ENCODE assay signal across 9 cellular contexts in genomic region chr16:20906225-20906870, GRCh38. TPM values are rescaled to one million over a fixed set of nuclear protein-coding genes. Genes with fewer than 3 reads are reported as not detected.
DNase-seq lines count a peak whose midpoint lies in the region; ATAC-seq and TF ChIP-seq lines count a peak whose summit lies in the region.
"Had no signal": no experiment of that assay in that cellular context is flagged by ENCODE, and none has a peak within 500 bp of the region (broad histone marks: within the 10 kb centered on the region; RNA-seq: fewer than 3 reads in every experiment).

No MANE protein-coding gene starts in this region.

- peaks cover 30% of the 10 kb centered on the region for H3K79me2 ChIP-seq in osteoblast (ENCODE audit: insufficient read depth, low read length)

- H3K4me2 ChIP-seq in osteoblast (ENCODE audit: insufficient read depth, low read length) = peak overlapping the region; percentile 67

- no peak for TF ChIP-seq CTCF in fibroblast of pulmonary artery (IDR thresholded peaks at IDR 0.05; ENCODE audit: low read length, missing control alignments)
- no peak for TF ChIP-seq CTCF in osteoblast (IDR thresholded peaks at IDR 0.05; ENCODE audit: extremely low read depth, low read depth, low read length)

- H3K9me3 Mint-ChIP-seq in activated CD4-positive, alpha-beta memory T cell treated with anti-CD3 and anti-CD28 coated beads for 36 hours = no peaks in the 10 kb centered on the region

- H3K4me1 Mint-ChIP-seq in activated CD4-positive, alpha-beta memory T cell treated with anti-CD3 and anti-CD28 coated beads for 36 hours (ENCODE audit: low read depth) = peaks cover 59% of the 10 kb centered on the region

- no peaks in the 10 kb centered on the region for H4K20me1 ChIP-seq in osteoblast (ENCODE audit: insufficient read depth, low read length)

- POLR2A ChIA-PET in activated CD4-positive, alpha-beta memory T cell treated with anti-CD3 and anti-CD28 coated beads for 36 hours (lab: Charles Lee) = no interaction called here

- H3K27ac Mint-ChIP-seq in activated CD4-positive, alpha-beta memory T cell treated with anti-CD3 and anti-CD28 coated beads for 36 hours = no peak overlapping the region

- H3K4me3 ChIP-seq in SJCRH30 (no peak overlapping the region), fibroblast of pulmonary artery (replicated peaks; ENCODE audit: low read depth, low read length) (no peak overlapping the region), osteoblast (ENCODE audit: insufficient read depth, low read length) (peak overlapping the region; percentile 12)

- no peak overlapping the region for H2AFZ ChIP-seq in osteoblast (ENCODE audit: low read length)

- H3K36me3 Mint-ChIP-seq in activated CD4-positive, alpha-beta memory T cell treated with anti-CD3 and anti-CD28 coated beads for 36 hours = peaks cover 10% of the 10 kb centered on the region

- H3K27me3 ChIP-seq in SJCRH30 (no peaks in the 10 kb centered on the region), osteoblast (ENCODE audit: insufficient read depth, low read length) (no peaks in the 10 kb centered on the region)

- ATAC-seq in HG03280 (IDR thresholded peaks at IDR 0.05; ENCODE audit: unreplicated experiment) (no peak), GM18519 (IDR thresholded peaks at IDR 0.05; ENCODE audit: low FRiP score, unreplicated experiment) (no peak)

- H3K4me1 ChIP-seq in SJCRH30 (peaks cover 14% of the 10 kb centered on the region), osteoblast (ENCODE audit: insufficient read depth, low read length) (peaks cover 70% of the 10 kb centered on the region)

- H3K4me3 Mint-ChIP-seq in activated CD4-positive, alpha-beta memory T cell treated with anti-CD3 and anti-CD28 coated beads for 36 hours = no peak overlapping the region

- intact Hi-C loops in activated CD4-positive, alpha-beta memory T cell treated with anti-CD3 and anti-CD28 coated beads for 36 hours (cut with micrococcal nuclease) = loop anchor here (1.0 to 10.0 kb wide), 3 partner anchors 32 to 398 kb away; partner anchors contain the start of genes ERI2 and REXO5

- CTCF ChIA-PET in activated CD4-positive, alpha-beta memory T cell treated with anti-CD3 and anti-CD28 coated beads for 36 hours (lab: Charles Lee) = no interaction called here

- H3K9me3 ChIP-seq in SJCRH30 (replicated peaks) (no peaks in the 10 kb centered on the region), osteoblast (ENCODE audit: low read depth, low read length) (no peaks in the 10 kb centered on the region)

- H3K27ac ChIP-seq in SJCRH30 = peak overlapping the region; percentile 14; the same call in 1 of the 2 replicates
- peak overlapping the region; percentile 90 for H3K27ac ChIP-seq in osteoblast (ENCODE audit: low read depth, low read length)

- peak; percentile 51 for DNase-seq in AG08396 (ENCODE audit: low spot score)
- DNase-seq in SJCRH30 = no peak
- DNase-seq in fibroblast of pulmonary artery (ENCODE audit: low read depth) = peak; percentile 93
- peak; percentile 78 for DNase-seq in osteoblast (ENCODE audit: insufficient read length, low spot score, missing footprints)
- no peak for DNase-seq in activated CD4-positive, alpha-beta memory T cell treated with anti-CD3 and anti-CD28 coated beads for 36 hours
- no peak for DNase-seq in midbrain (lab: John Stamatoyannopoulos, UW)
- DNase-seq: activated CD4-positive, alpha-beta T cell treated with anti-CD3 and anti-CD28 coated beads for 48 hours had no signal

- H3K36me3 ChIP-seq in SJCRH30 (no peaks in the 10 kb centered on the region), osteoblast (ENCODE audit: insufficient read depth, low read length) (no peaks in the 10 kb centered on the region)

- no peaks in the 10 kb centered on the region for H3K27me3 Mint-ChIP-seq in activated CD4-positive, alpha-beta memory T cell treated with anti-CD3 and anti-CD28 coated beads for 36 hours

RNA-seq across cellular contexts. Expression of gene LYRM1, which starts 5.8 kb away (rescaled TPM):
- total RNA-seq in SJCRH30 (2014; rRNA removed; shearing (Covaris generic)) = 13.4 and 15.3 TPM in 2 replicates
- total RNA-seq in osteoblast = 42.7 and 44.9 TPM in 2 replicates
- total RNA-seq in activated CD4-positive, alpha-beta memory T cell treated with anti-CD3 and anti-CD28 coated beads for 36 hours = 10 to 100 TPM; 26.5 to 28.0 TPM

RNA-seq across cellular contexts. Expression of gene DCUN1D3, which starts 6.2 kb away (rescaled TPM):
- 5.6 and 7.8 TPM in 2 replicates for total RNA-seq in SJCRH30 (2014; rRNA removed; shearing (Covaris generic))
- total RNA-seq in osteoblast = 26.2 and 33.7 TPM in 2 replicates
- 1 to 10 TPM; 5.9 TPM for total RNA-seq in activated CD4-positive, alpha-beta memory T cell treated with anti-CD3 and anti-CD28 coated beads for 36 hours

Comparison
In these comparisons a context has a peak if more than half of its experiments do, and no peak if none do; other contexts are left out.
1. DNase-seq: peak in AG08396 (single experiment), fibroblast of pulmonary artery (single experiment) and osteoblast (single experiment); none in SJCRH30 (0 of 2), activated CD4-positive, alpha-beta memory T cell treated with anti-CD3 and anti-CD28 coated beads for 36 hours (single experiment) and midbrain (single experiment).